ENCODE assay signal across 21 cellular contexts in genomic region chr3:71088742-71089141, GRCh38.
DNase-seq lines count a peak whose midpoint lies in the region; ATAC-seq and TF ChIP-seq lines count a peak whose summit lies in the region.
"Had no signal": no experiment of that assay in that cellular context is flagged by ENCODE, and none has a peak within 500 bp of the region (broad histone marks: within the 10 kb centered on the region; RNA-seq: fewer than 3 reads in every experiment).

No MANE protein-coding gene starts in this region.

- peaks cover 2% of the 10 kb centered on the region for H3K9me3 Mint-ChIP-seq in CD4-positive, alpha-beta T cell
- H3K9me3 Mint-ChIP-seq in Caco-2 (ENCODE audit: unreplicated experiment) (no peaks in the 10 kb centered on the region), mesothelial cell of epicardium (no peaks in the 10 kb centered on the region)
- H3K9me3 Mint-ChIP-seq in activated naive CD8-positive, alpha-beta T cell (ENCODE audit: low read depth) = no peaks in the 10 kb centered on the region
- peaks cover 0 to 3% (median 0%) of the 10 kb centered on the region in 9 donors for H3K9me3 Mint-ChIP-seq in naive thymus-derived CD8-positive, alpha-beta T cell

- no peaks in the 10 kb centered on the region for H3K9me3 ChIP-seq in CD4-positive, alpha-beta T cell (ENCODE audit: control insufficient read depth, low read length)
- H3K9me3 ChIP-seq in Caco-2 = no peaks in the 10 kb centered on the region

- peaks cover 84% of the 10 kb centered on the region for H3K4me1 Mint-ChIP-seq in CD4-positive, alpha-beta T cell (ENCODE audit: low read depth)
- H3K4me1 Mint-ChIP-seq in Caco-2 (ENCODE audit: low read depth, unreplicated experiment) (peaks cover 22% of the 10 kb centered on the region), mesothelial cell of epicardium (peaks cover 4% of the 10 kb centered on the region)
- H3K4me1 Mint-ChIP-seq in activated naive CD8-positive, alpha-beta T cell (ENCODE audit: low read depth) = peaks cover 88% of the 10 kb centered on the region
- H3K4me1 Mint-ChIP-seq in naive thymus-derived CD8-positive, alpha-beta T cell = peaks cover 46 to 93% (median 87%) of the 10 kb centered on the region in 4 donors

- no peaks in the 10 kb centered on the region; the same call in 1 of the 2 replicates for H3K36me3 ChIP-seq in Caco-2 (ENCODE audit: control insufficient read depth, insufficient read depth, low read length)

- POLR2A ChIA-PET in CD4-positive, alpha-beta T cell (lab: Charles Lee) = interaction anchor here (1.0 to 1.4 kb wide), 2 partner anchors 9 to 42 kb away, joined by 3 to 4 read pairs; no protein-coding TSS in a partner anchor
- POLR2A ChIA-PET in Caco-2 (lab: Charles Lee) = no interaction called here
- POLR2A ChIA-PET in naive thymus-derived CD8-positive, alpha-beta T cell (lab: Charles Lee) = no interaction called here

- H3K4me3 Mint-ChIP-seq in CD4-positive, alpha-beta T cell = peak overlapping the region; percentile 81
- H3K4me3 Mint-ChIP-seq in Caco-2 (ENCODE audit: unreplicated experiment) (peak overlapping the region; percentile 8), mesothelial cell of epicardium (no peak overlapping the region)
- H3K4me3 Mint-ChIP-seq in activated naive CD8-positive, alpha-beta T cell = peak overlapping the region; percentile 64
- peak overlapping the region in 8 of 10 donors; percentile 35 to 83 (median 58) for H3K4me3 Mint-ChIP-seq in naive thymus-derived CD8-positive, alpha-beta T cell

- peak overlapping the region; percentile 86 for H3K27ac Mint-ChIP-seq in CD4-positive, alpha-beta T cell
- H3K27ac Mint-ChIP-seq in Caco-2 (ENCODE audit: unreplicated experiment) = peak overlapping the region; percentile 66
- peak overlapping the region; percentile 98 for H3K27ac Mint-ChIP-seq in activated naive CD8-positive, alpha-beta T cell
- peak overlapping the region; percentile 68 to 97 (median 90) for H3K27ac Mint-ChIP-seq in naive thymus-derived CD8-positive, alpha-beta T cell
- H3K27ac Mint-ChIP-seq in mesothelial cell of epicardium = no peak overlapping the region

- no peak overlapping the region for H3K27ac ChIP-seq in CD4-positive, alpha-beta T cell (ENCODE audit: low read depth, low read length)
- H3K27ac ChIP-seq: KMS-11 had no signal

- peaks cover 65% of the 10 kb centered on the region for H3K36me3 Mint-ChIP-seq in CD4-positive, alpha-beta T cell (ENCODE audit: low read depth)
- H3K36me3 Mint-ChIP-seq in Caco-2 (ENCODE audit: insufficient read depth, unreplicated experiment) = peaks cover 34% of the 10 kb centered on the region
- peaks cover 25% of the 10 kb centered on the region for H3K36me3 Mint-ChIP-seq in activated naive CD8-positive, alpha-beta T cell
- peaks cover 12 to 44% (median 17%) of the 10 kb centered on the region in 3 donors for H3K36me3 Mint-ChIP-seq in naive thymus-derived CD8-positive, alpha-beta T cell
- no peaks in the 10 kb centered on the region for H3K36me3 Mint-ChIP-seq in mesothelial cell of epicardium

- H3K27me3 Mint-ChIP-seq in CD4-positive, alpha-beta T cell = no peaks in the 10 kb centered on the region
- H3K27me3 Mint-ChIP-seq in Caco-2 (ENCODE audit: insufficient read depth, unreplicated experiment) (no peaks in the 10 kb centered on the region), mesothelial cell of epicardium (ENCODE audit: low read depth) (no peaks in the 10 kb centered on the region)
- no peaks in the 10 kb centered on the region for H3K27me3 Mint-ChIP-seq in activated naive CD8-positive, alpha-beta T cell
- H3K27me3 Mint-ChIP-seq in naive thymus-derived CD8-positive, alpha-beta T cell = no peaks in the 10 kb centered on the region

- ATAC-seq in CD4-positive, alpha-beta T cell (ENCODE audit: poor library complexity) = no peak
- ATAC-seq in naive thymus-derived CD8-positive, alpha-beta T cell = no peak
- ATAC-seq: left ventricle myocardium superior had no signal

- CTCF ChIA-PET in CD4-positive, alpha-beta T cell (lab: Charles Lee) = no interaction called here
- CTCF ChIA-PET in Caco-2 (lab: Charles Lee) = no interaction called here

- H3K4me3 ChIP-seq in Caco-2 (ENCODE audit: low read depth, low read length) = no peak overlapping the region
- H3K4me3 ChIP-seq: skin epidermis had no signal

- no TSS peak for BruUV-seq in Caco-2 (replicated peaks; lab: Mats Ljungman, UMichigan)

- TF ChIP-seq CTCF in CD4-positive, alpha-beta T cell (IDR thresholded peaks at IDR 0.05) = no peak
- TF ChIP-seq CTCF in Caco-2 (IDR thresholded peaks at IDR 0.05; ENCODE audit: insufficient read depth in 1 of 2, low read depth in 1 of 2, low read length in 1 of 2, severe bottlenecking in 1 of 2, unreplicated experiment in 1 of 2) (no peak), mesothelial cell of epicardium (IDR thresholded peaks at IDR 0.05; ENCODE audit: unreplicated experiment) (no peak)

- intact Hi-C loops in CD4-positive, alpha-beta T cell (cut with DNase I, micrococcal nuclease) = loop anchor here in 1 of 2 experiments (5.0 kb wide), 1 partner anchor 424 kb away; no protein-coding TSS in a partner anchor
- intact Hi-C loops in Caco-2 (cut with micrococcal nuclease; ENCODE audit: unreplicated experiment) = no loop called here

- DNase-seq in CD4-positive, alpha-beta T cell = no peak
- DNase-seq in Caco-2 (no peak), C1 segment of cervical spinal cord (lab: John Stamatoyannopoulos, UW) (no peak), hypothalamus (lab: John Stamatoyannopoulos, UW) (no peak), mesothelial cell of epicardium (ENCODE audit: low spot score in 2 of 2, unreplicated experiment in 2 of 2) (no peak)
- DNase-seq in naive thymus-derived CD8-positive, alpha-beta T cell = no peak
- DNase-seq: activated CD4-positive, CD25-positive, alpha-beta regulatory T cell; activated CD8-positive, alpha-beta memory T cell treated with anti-CD3 and anti-CD28 coated beads, Interleukin-2, amount 50 U/mL, for 4 hours; amygdala; central memory CD4-positive, alpha-beta T cell; DMS153; effector CD4-positive, alpha-beta T cell; glutamatergic neuron; left ventricle myocardium superior; NCI-H1105; NCI-H2107; NCI-H526; posterior cingulate gyrus had no signal

- peaks cover 22% of the 10 kb centered on the region for H3K4me1 ChIP-seq in Caco-2

- no peaks in the 10 kb centered on the region for H3K27me3 ChIP-seq in CD4-positive, alpha-beta T cell (ENCODE audit: control insufficient read depth, insufficient read depth, low read length)
- no peaks in the 10 kb centered on the region for H3K27me3 ChIP-seq in Caco-2 (replicated peaks; ENCODE audit: control insufficient read depth, insufficient read depth, low read length)
